In genomic region chrX:49155243-49155899, GRCh38 we compare ENCODE assay signal across 8 cellular contexts. TPM values are rescaled to one million over a fixed set of nuclear protein-coding genes. Genes with fewer than 3 reads are reported as not detected.
A peak's percentile ranks its signal among the peaks of the same experiment; 100 is the strongest.
DNase-seq lines count a peak whose midpoint lies in the region; ATAC-seq and TF ChIP-seq lines count a peak whose summit lies in the region.

No MANE protein-coding gene starts in this region.

- H3K79me2 ChIP-seq in KMS-11 (ENCODE audit: insufficient read depth, low read depth) (no peaks in the 10 kb centered on the region), mesendoderm (ENCODE audit: control insufficient read depth, insufficient read depth, low read length) (no peaks in the 10 kb centered on the region)

- H3K27me3 Mint-ChIP-seq in T-helper 17 cell: no peaks in the 10 kb centered on the region

- no peak for TF ChIP-seq POLR2A in testis (IDR thresholded peaks at IDR 0.05)

- peak overlapping the region; percentile 86 for H3K27ac Mint-ChIP-seq in T-helper 17 cell

- intact Hi-C loops in testis (cut with DNase I; ENCODE audit: low total_unique reads): no loop called here

- H3K18ac ChIP-seq in mesendoderm (ENCODE audit: low read length): no peak overlapping the region

- H2BK120ac ChIP-seq in mesendoderm (ENCODE audit: low read depth, low read length): no peak overlapping the region

- H3K27ac ChIP-seq in KMS-11 (no peak overlapping the region), mesendoderm (ENCODE audit: low read depth, low read length) (no peak overlapping the region), testis (peak overlapping the region; percentile 86 to 91)

- H3K4me3 Mint-ChIP-seq in T-helper 17 cell: peak overlapping the region; percentile 95

- H3K36me3 ChIP-seq in KMS-11 (ENCODE audit: insufficient read depth) (no peaks in the 10 kb centered on the region), mesendoderm (ENCODE audit: control insufficient read depth, insufficient read depth, low read length) (no peaks in the 10 kb centered on the region), testis (ENCODE audit: low read depth, missing control alignments) (no peaks in the 10 kb centered on the region)

- H2AK5ac ChIP-seq in mesendoderm (ENCODE audit: low read length): no peak overlapping the region

- no peak overlapping the region for H4K8ac ChIP-seq in mesendoderm (ENCODE audit: low read depth, low read length)

- no peaks in the 10 kb centered on the region for H3K36me3 Mint-ChIP-seq in T-helper 17 cell (ENCODE audit: low read depth)

- no peaks in the 10 kb centered on the region for H3K79me1 ChIP-seq in mesendoderm (ENCODE audit: low read length)

- no peak overlapping the region for H2BK5ac ChIP-seq in mesendoderm (ENCODE audit: low read length)

- TF ChIP-seq CTCF in KMS-11 (conservative IDR thresholded peaks at IDR 0.05; ENCODE audit: low read depth, low read length) (no peak), testis (IDR thresholded peaks at IDR 0.05) (no peak)

- H3K56ac ChIP-seq in mesendoderm (ENCODE audit: low read length): peak overlapping the region; percentile 60

- H3K4me1 Mint-ChIP-seq in T-helper 17 cell: peaks cover 13% of the 10 kb centered on the region

- H3K4me1 ChIP-seq in KMS-11 (ENCODE audit: low read depth, poor library complexity, severe bottlenecking) (no peaks in the 10 kb centered on the region), mesendoderm (ENCODE audit: control insufficient read depth, low read depth, low read length) (no peaks in the 10 kb centered on the region), testis (no peaks in the 10 kb centered on the region)

- H4K5ac ChIP-seq in mesendoderm (ENCODE audit: low read length): no peak overlapping the region

- WGBS in mesendoderm (ENCODE audit: extremely low coverage, insufficient coverage, low lambda C conversion rate): no CpG with 5 or more reads among the region's 18 CpGs
- WGBS in testis, 2 donors: 8% methylated on average over 18 of the region's 18 CpGs

- no peak overlapping the region for H3K4me3 ChIP-seq in KMS-11 (IDR thresholded peaks at IDR 0.05; ENCODE audit: insufficient read depth, low read depth, low read length)
- H3K4me3 ChIP-seq in mesendoderm (ENCODE audit: low read length): no peak overlapping the region
- H3K4me3 ChIP-seq in testis: peak overlapping the region; percentile 41 to 63

- no peak overlapping the region for H2BK15ac ChIP-seq in mesendoderm (replicated peaks; ENCODE audit: low read depth)

- H3K9me3 ChIP-seq in T-helper 17 cell (ENCODE audit: control insufficient read depth, low read length, poor library complexity, severe bottlenecking) (no peaks in the 10 kb centered on the region), testis (no peaks in the 10 kb centered on the region)

- peak; percentile 34 for DNase-seq in NCI-H345 (lab: John Stamatoyannopoulos, UW)
- no peak for DNase-seq in NCI-H345 treated with DMSO at 0.1 percent for 48 hours (lab: John Stamatoyannopoulos, UW; ENCODE audit: unreplicated experiment)
- peak in 1 of 3 donors; percentile 12 for DNase-seq in T-helper 17 cell
- peak; percentile 6 for DNase-seq in effector CD8-positive, alpha-beta T cell (lab: John Stamatoyannopoulos, UW)
- DNase-seq in mesendoderm: peak; percentile 87
- peak; percentile 38 for DNase-seq in testis
- no peak for DNase-seq in HuH-7 (ENCODE audit: low spot score)

- H3K4me2 ChIP-seq in KMS-11: peak overlapping the region; percentile 51; the same call in 1 of the 2 replicates
- peak overlapping the region; percentile 34 for H3K4me2 ChIP-seq in mesendoderm (ENCODE audit: low read length)

- peak overlapping the region; percentile 52 for H2AFZ ChIP-seq in KMS-11 (ENCODE audit: low read depth)

- H3K27me3 ChIP-seq in KMS-11 (ENCODE audit: insufficient read depth, low read depth) (no peaks in the 10 kb centered on the region), mesendoderm (ENCODE audit: insufficient read depth, low read length, poor library complexity) (no peaks in the 10 kb centered on the region), testis (no peaks in the 10 kb centered on the region)

- H3K23ac ChIP-seq in mesendoderm (ENCODE audit: low read length): no peak overlapping the region

- ATAC-seq in T-helper 17 cell: peak; percentile 6

- H4K20me1 ChIP-seq in KMS-11 (ENCODE audit: insufficient read depth): no peaks in the 10 kb centered on the region

- H3K4ac ChIP-seq in mesendoderm (ENCODE audit: low read depth, low read length): no peak overlapping the region

- H3K9ac ChIP-seq in KMS-11 (no peak overlapping the region), mesendoderm (ENCODE audit: low read length) (peak overlapping the region; percentile 54)

RNA-seq across cellular contexts. Expression of gene MAGIX, which starts 7.2 kb away (rescaled TPM):
- total RNA-seq in T-helper 17 cell (1 to 10 TPM; 1.0 to 1.1 TPM), testis (1 to 10 TPM; 1.1 to 3.1 TPM)
- 0.29 TPM for polyA plus RNA-seq in mesendoderm (2013, experiment 1 of 2)
- 0.38 TPM for polyA plus RNA-seq in mesendoderm (2013, experiment 2 of 2)
- 0.90 TPM for polyA plus RNA-seq in testis (ENCODE audit: insufficient read depth, low read depth, low replicate concordance)

RNA-seq across cellular contexts. Expression of gene PLP2, which starts 16.3 kb away (rescaled TPM):
- total RNA-seq in T-helper 17 cell (100 to 1,000 TPM; 180 to 203 TPM), testis (10 to 100 TPM; 19.0 to 21.4 TPM)
- 8.1 TPM for polyA plus RNA-seq in mesendoderm (2013, experiment 1 of 2)
- 8.2 TPM for polyA plus RNA-seq in mesendoderm (2013, experiment 2 of 2)
- 61.6 TPM for polyA plus RNA-seq in testis (ENCODE audit: insufficient read depth, low read depth, low replicate concordance)

RNA-seq across cellular contexts. Expression of gene PRICKLE3, which starts 30.8 kb away (rescaled TPM):
- total RNA-seq in T-helper 17 cell: 1 to 10 TPM; 4.8 to 7.5 TPM
- polyA plus RNA-seq in mesendoderm (2013, experiment 1 of 2): 4.0 TPM
- 4.2 TPM for polyA plus RNA-seq in mesendoderm (2013, experiment 2 of 2)
- 1 to 10 TPM; 6.1 to 9.9 TPM for total RNA-seq in testis
- 2.7 TPM for polyA plus RNA-seq in testis (ENCODE audit: insufficient read depth, low read depth, low replicate concordance)

RNA-seq across cellular contexts. Expression of gene GPKOW, which starts 31.8 kb away (rescaled TPM):
- total RNA-seq in T-helper 17 cell (10 to 100 TPM; 13.5 to 14.4 TPM), testis (10 to 100 TPM; 19.6 to 24.8 TPM)
- 12.7 TPM for polyA plus RNA-seq in mesendoderm (2013, experiment 1 of 2)
- 13.2 TPM for polyA plus RNA-seq in mesendoderm (2013, experiment 2 of 2)
- 17.9 TPM for polyA plus RNA-seq in testis (ENCODE audit: insufficient read depth, low read depth, low replicate concordance)

RNA-seq across cellular contexts. Expression of gene SYP, which starts 44.6 kb away (rescaled TPM):
- total RNA-seq in T-helper 17 cell: under 1 TPM; 0.30 to 0.60 TPM
- 1.2 TPM for polyA plus RNA-seq in mesendoderm (2013, experiment 1 of 2)
- polyA plus RNA-seq in mesendoderm (2013, experiment 2 of 2): 0.94 TPM
- 1 to 10 TPM; 1.7 to 3.4 TPM for total RNA-seq in testis
- 2.5 TPM for polyA plus RNA-seq in testis (ENCODE audit: insufficient read depth, low read depth, low replicate concordance)

Comparison
In these comparisons a context has a peak if more than half of its experiments do, and no peak if none do; other contexts are left out.
1. DNase-seq: peak in NCI-H345 (single experiment), effector CD8-positive, alpha-beta T cell (single experiment), mesendoderm (single experiment) and testis (single experiment); none in NCI-H345 treated with DMSO at 0.1 percent for 48 hours (single experiment) and HuH-7 (single experiment).
2. H3K27ac ChIP-seq: peak in testis (2 of 2); none in KMS-11 (single experiment) and mesendoderm (single experiment).
3. H3K4me3 ChIP-seq: peak in testis (2 of 2); none in KMS-11 (single experiment) and mesendoderm (single experiment).
4. RNA of gene PLP2, which starts 16.3 kb away (total RNA-seq): 180 to 203 TPM in T-helper 17 cell; 19.0 to 21.4 TPM in testis; every median in the first group is over 4 times any median in the second.